In genomic region chr11:89477175-89477574, GRCh38 we compare ENCODE assay signal across 1 cellular context.
TF ChIP-seq lines count a peak whose summit lies in the region.

No MANE protein-coding gene starts in this region.

TF ChIP-seq in HCT116, 20 proteins besides CTCF, POLR2A, EP300 and RAD21 (continued from another document):
- TF ChIP-seq SIN3A (IDR thresholded peaks at IDR 0.05; ENCODE audit: low read depth) (no peak), ZBTB33 (IDR thresholded peaks at IDR 0.05; ENCODE audit: extremely low read depth, insufficient replicate concordance, low read length) (no peak), SP1 (IDR thresholded peaks at IDR 0.05; ENCODE audit: low read depth) (no peak), REST (IDR thresholded peaks at IDR 0.05; ENCODE audit: low read depth) (no peak), FOSL1 (IDR thresholded peaks at IDR 0.05; ENCODE audit: low read depth) (no peak), TCF7L2 (IDR thresholded peaks at IDR 0.05; ENCODE audit: borderline replicate concordance, extremely low read depth, insufficient read depth, insufficient read length) (no peak)
TF ChIP-seq in HCT116: peak in this region for 0.
